Comparison of ENCODE assay signal across 6 cellular contexts in the genomic region with DNA sequence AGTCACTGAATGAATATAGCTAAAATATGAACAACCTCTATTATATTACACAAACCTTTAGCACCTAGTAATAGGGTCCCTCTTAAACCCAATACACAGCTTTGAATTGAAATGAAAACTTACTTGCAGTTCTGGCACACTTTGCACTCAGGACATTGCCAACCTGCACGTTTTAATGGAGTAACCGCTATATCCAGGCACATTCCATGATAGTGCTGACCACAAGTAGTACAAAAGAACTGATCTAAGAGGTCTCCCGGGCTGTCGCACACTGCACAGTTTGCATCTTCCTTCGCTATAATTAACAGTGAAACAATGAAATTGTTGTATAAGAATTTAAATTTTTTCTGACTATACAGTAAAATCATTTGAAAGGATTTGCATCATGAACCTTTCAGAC.
DNase-seq lines count a peak whose midpoint lies in the region; ATAC-seq, FAIRE-seq and TF ChIP-seq lines count a peak whose summit lies in the region.
"Not testable (repeated sequence)": the region's sequence is repeated elsewhere in the genome, so short reads cannot be mapped to it uniquely, and the experiment has no call there.

No MANE protein-coding gene starts in this region.

- peak; percentile 52 for FAIRE-seq in bronchial epithelial cell (lab: Jason Lieb, UNC)

- intact Hi-C loops in upper lobe of right lung (cut with DNase I) = not testable (repeated sequence)

- not testable (repeated sequence) for H3K27me3 ChIP-seq in bronchial epithelial cell (ENCODE audit: control insufficient read depth, insufficient read depth, low read length); lung (ENCODE audit: control insufficient read depth, insufficient read depth); upper lobe of right lung

- peak; percentile 27 for ATAC-seq in left lobe of liver
- ATAC-seq in lung (ENCODE audit: insufficient read depth, low FRiP score) = peak; percentile 31
- peak; percentile 70 for ATAC-seq in upper lobe of right lung

- H3K36me3 ChIP-seq in bronchial epithelial cell (ENCODE audit: control insufficient read depth, insufficient read depth, low read length); lung (ENCODE audit: control insufficient read depth in 2 of 2, insufficient read depth in 2 of 2, low read length in 2 of 2): not testable (repeated sequence)
- H3K36me3 ChIP-seq in upper lobe of right lung = peaks cover 15% of the 10 kb centered on the region

- 71% methylated on average over 5 of the region's 5 CpGs for WGBS in lung, 2 donors

- H3K4me1 ChIP-seq in lung (ENCODE audit: control insufficient read depth in 2 of 2, insufficient read depth in 2 of 2, low read length in 2 of 2); upper lobe of right lung: not testable (repeated sequence)

- H3K27ac ChIP-seq in lung (ENCODE audit: low read depth in 1 of 2, low read length in 1 of 2); upper lobe of right lung: not testable (repeated sequence)

- DNase-seq in COLO668 (lab: John Stamatoyannopoulos, UW; ENCODE audit: unreplicated experiment) = peak; percentile 11
- DNase-seq in NCI-H526 (lab: John Stamatoyannopoulos, UW) = peak; percentile 33 to 36
- not testable (repeated sequence) for DNase-seq in bronchial epithelial cell (ENCODE audit: low read depth); left lobe of liver (ENCODE audit: low spot score); lung (ENCODE audit: low spot score); upper lobe of right lung

- not testable (repeated sequence) for H3K9me3 ChIP-seq in lung (ENCODE audit: control insufficient read depth in 2 of 2, insufficient read depth in 1 of 2, low read length in 1 of 2); upper lobe of right lung

- not testable (repeated sequence) for H3K4me3 ChIP-seq in bronchial epithelial cell (ENCODE audit: low read depth, low read length); lung; upper lobe of right lung

- not testable (repeated sequence) for TF ChIP-seq CTCF in bronchial epithelial cell (IDR thresholded peaks at IDR 0.05; ENCODE audit: insufficient read depth, low read length, severe bottlenecking); lung (IDR thresholded peaks at IDR 0.05; ENCODE audit: control extremely low read depth, extremely low read depth); upper lobe of right lung (IDR thresholded peaks at IDR 0.05)
